ENCODE assay signal across 1 cellular context in the genomic region with DNA sequence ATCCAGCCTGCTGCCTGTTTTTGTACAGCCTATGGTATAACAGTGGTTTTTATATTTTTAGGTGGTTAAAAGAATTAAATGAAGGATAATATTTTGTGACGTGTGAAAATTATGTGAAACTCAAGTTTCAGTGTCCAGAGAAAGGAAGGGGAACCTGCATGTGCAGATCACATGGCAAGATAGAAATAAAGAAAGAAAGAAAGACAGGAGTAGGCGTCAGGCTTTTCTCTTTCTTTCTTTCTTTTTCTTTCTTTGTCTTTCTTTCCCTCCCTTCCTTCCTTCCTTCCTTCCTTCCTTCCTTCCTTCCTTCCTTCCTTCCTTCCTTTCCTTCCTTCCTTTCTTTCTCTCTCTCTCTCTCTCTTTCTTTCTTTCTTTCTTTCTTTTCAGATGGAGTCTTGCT.
TF ChIP-seq lines count a peak whose summit lies in the region.

No MANE protein-coding gene starts in this region.

TF ChIP-seq in K562, 482 proteins besides CTCF, POLR2A, EP300 and RAD21:
- TF ChIP-seq ZNF212 (CRISPR knock-in tag; IDR thresholded peaks at IDR 0.05), result no peak
- TF ChIP-seq, protein P1, sequence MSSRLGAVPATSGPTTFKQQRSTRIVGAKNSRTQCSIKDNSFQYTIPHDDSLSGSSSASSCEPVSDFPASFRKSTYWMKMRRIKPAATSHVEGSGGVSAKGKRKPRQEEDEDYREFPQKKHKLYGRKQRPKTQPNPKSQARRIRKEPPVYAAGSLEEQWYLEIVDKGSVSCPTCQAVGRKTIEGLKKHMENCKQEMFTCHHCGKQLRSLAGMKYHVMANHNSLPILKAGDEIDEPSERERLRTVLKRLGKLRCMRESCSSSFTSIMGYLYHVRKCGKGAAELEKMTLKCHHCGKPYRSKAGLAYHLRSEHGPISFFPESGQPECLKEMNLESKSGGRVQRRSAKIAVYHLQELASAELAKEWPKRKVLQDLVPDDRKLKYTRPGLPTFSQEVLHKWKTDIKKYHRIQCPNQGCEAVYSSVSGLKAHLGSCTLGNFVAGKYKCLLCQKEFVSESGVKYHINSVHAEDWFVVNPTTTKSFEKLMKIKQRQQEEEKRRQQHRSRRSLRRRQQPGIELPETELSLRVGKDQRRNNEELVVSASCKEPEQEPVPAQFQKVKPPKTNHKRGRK (tag; IDR thresholded peaks at IDR 0.05), result peak; percentile 53
- no peak for TF ChIP-seq SIN3B (IDR thresholded peaks at IDR 0.05; ENCODE audit: low read depth)
- no peak for TF ChIP-seq BRF2 (IDR thresholded peaks at IDR 0.05; ENCODE audit: borderline replicate concordance, insufficient read depth, insufficient read length)
- TF ChIP-seq, protein P2, sequence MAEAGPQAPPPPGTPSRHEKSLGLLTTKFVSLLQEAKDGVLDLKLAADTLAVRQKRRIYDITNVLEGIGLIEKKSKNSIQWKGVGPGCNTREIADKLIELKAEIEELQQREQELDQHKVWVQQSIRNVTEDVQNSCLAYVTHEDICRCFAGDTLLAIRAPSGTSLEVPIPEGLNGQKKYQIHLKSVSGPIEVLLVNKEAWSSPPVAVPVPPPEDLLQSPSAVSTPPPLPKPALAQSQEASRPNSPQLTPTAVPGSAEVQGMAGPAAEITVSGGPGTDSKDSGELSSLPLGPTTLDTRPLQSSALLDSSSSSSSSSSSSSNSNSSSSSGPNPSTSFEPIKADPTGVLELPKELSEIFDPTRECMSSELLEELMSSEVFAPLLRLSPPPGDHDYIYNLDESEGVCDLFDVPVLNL (CRISPR knock-in tag; IDR thresholded peaks at IDR 0.05; ENCODE audit: low read depth), result no peak
- no peak for TF ChIP-seq ZNF445 (CRISPR knock-in tag; IDR thresholded peaks at IDR 0.05; ENCODE audit: low read depth)
- no peak for TF ChIP-seq ZEB2 (IDR thresholded peaks at IDR 0.05)
- TF ChIP-seq, protein P3, sequence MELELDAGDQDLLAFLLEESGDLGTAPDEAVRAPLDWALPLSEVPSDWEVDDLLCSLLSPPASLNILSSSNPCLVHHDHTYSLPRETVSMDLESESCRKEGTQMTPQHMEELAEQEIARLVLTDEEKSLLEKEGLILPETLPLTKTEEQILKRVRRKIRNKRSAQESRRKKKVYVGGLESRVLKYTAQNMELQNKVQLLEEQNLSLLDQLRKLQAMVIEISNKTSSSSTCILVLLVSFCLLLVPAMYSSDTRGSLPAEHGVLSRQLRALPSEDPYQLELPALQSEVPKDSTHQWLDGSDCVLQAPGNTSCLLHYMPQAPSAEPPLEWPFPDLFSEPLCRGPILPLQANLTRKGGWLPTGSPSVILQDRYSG (tag; conservative IDR thresholded peaks at IDR 0.05; ENCODE audit: low read depth), result no peak
- no peak for TF ChIP-seq PTRF (tag; IDR thresholded peaks at IDR 0.05)
